In the genomic region with DNA sequence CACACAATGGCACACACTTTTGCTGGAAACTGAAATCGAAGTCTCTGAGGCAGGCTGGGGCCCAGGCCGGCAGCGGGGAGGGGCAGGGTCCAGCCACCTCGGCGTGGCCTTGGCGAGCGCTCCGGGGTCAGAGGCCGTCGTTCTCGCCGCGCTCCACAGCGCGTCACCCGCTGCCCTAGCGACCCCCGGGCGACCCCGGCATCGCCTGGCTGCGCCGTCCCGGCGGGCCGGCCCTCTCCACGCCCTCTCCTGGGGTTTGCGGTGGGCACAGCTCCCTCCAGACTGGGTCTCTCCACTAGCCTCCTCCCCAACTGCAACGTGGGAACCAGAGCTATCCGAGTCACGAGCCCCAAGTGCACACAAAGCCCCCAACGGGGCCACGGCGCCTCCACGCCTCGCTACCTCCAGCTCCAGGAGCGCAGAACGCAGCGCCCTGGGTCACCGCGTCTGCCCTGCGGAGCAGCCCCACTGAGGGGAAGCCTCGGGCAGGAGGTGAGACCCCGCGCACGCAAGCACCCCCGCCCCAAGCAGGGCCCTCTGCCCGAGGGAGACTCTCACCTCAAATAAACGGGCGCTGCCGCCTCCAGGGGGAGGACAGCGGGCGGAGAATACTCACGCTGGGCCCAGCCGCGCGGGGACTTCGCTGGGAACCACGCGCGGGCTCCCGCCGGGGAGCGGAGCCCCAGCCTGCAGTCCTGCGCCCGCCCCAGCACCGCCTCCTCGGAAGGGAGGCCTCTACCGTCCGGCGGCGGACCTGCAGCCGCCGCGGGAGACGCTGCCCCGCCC, we compare ENCODE assay signal across 1 cellular context.
TF ChIP-seq lines count a peak whose summit lies in the region.

No MANE protein-coding gene starts in this region.

TF ChIP-seq in HepG2, 621 proteins besides CTCF, POLR2A, EP300 and RAD21 (continued from another document and continues in another):
- TF ChIP-seq, protein P1, sequence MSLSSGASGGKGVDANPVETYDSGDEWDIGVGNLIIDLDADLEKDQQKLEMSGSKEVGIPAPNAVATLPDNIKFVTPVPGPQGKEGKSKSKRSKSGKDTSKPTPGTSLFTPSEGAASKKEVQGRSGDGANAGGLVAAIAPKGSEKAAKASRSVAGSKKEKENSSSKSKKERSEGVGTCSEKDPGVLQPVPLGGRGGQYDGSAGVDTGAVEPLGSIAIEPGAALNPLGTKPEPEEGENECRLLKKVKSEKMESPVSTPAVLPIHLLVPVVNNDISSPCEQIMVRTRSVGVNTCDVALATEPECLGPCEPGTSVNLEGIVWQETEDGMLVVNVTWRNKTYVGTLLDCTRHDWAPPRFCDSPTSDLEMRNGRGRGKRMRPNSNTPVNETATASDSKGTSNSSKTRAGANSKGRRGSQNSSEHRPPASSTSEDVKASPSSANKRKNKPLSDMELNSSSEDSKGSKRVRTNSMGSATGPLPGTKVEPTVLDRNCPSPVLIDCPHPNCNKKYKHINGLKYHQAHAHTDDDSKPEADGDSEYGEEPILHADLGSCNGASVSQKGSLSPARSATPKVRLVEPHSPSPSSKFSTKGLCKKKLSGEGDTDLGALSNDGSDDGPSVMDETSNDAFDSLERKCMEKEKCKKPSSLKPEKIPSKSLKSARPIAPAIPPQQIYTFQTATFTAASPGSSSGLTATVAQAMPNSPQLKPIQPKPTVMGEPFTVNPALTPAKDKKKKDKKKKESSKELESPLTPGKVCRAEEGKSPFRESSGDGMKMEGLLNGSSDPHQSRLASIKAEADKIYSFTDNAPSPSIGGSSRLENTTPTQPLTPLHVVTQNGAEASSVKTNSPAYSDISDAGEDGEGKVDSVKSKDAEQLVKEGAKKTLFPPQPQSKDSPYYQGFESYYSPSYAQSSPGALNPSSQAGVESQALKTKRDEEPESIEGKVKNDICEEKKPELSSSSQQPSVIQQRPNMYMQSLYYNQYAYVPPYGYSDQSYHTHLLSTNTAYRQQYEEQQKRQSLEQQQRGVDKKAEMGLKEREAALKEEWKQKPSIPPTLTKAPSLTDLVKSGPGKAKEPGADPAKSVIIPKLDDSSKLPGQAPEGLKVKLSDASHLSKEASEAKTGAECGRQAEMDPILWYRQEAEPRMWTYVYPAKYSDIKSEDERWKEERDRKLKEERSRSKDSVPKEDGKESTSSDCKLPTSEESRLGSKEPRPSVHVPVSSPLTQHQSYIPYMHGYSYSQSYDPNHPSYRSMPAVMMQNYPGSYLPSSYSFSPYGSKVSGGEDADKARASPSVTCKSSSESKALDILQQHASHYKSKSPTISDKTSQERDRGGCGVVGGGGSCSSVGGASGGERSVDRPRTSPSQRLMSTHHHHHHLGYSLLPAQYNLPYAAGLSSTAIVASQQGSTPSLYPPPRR (CRISPR knock-in tag; IDR thresholded peaks at IDR 0.05; ENCODE audit: borderline replicate concordance), result 0 out of 2 replicates have a peak, but pooled peaks have one; percentile 12
- TF ChIP-seq RBFOX2 (IDR thresholded peaks at IDR 0.05; ENCODE audit: low read depth, low read length), result peak; percentile 72
- no peak for TF ChIP-seq ZNF772 (CRISPR knock-in tag; IDR thresholded peaks at IDR 0.05)
- TF ChIP-seq RCOR2 (CRISPR knock-in tag; IDR thresholded peaks at IDR 0.05), result no peak
- TF ChIP-seq, protein P2, sequence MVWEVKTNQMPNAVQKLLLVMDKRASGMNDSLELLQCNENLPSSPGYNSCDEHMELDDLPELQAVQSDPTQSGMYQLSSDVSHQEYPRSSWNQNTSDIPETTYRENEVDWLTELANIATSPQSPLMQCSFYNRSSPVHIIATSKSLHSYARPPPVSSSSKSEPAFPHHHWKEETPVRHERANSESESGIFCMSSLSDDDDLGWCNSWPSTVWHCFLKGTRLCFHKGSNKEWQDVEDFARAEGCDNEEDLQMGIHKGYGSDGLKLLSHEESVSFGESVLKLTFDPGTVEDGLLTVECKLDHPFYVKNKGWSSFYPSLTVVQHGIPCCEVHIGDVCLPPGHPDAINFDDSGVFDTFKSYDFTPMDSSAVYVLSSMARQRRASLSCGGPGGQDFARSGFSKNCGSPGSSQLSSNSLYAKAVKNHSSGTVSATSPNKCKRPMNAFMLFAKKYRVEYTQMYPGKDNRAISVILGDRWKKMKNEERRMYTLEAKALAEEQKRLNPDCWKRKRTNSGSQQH (CRISPR knock-in tag; IDR thresholded peaks at IDR 0.05; ENCODE audit: low read depth), result no peak
- TF ChIP-seq ZSCAN9 (CRISPR knock-in tag; IDR thresholded peaks at IDR 0.05; ENCODE audit: borderline replicate concordance), result no peak
- no peak for TF ChIP-seq ZNF850 (CRISPR knock-in tag; conservative IDR thresholded peaks at IDR 0.05)
- TF ChIP-seq, protein P3, sequence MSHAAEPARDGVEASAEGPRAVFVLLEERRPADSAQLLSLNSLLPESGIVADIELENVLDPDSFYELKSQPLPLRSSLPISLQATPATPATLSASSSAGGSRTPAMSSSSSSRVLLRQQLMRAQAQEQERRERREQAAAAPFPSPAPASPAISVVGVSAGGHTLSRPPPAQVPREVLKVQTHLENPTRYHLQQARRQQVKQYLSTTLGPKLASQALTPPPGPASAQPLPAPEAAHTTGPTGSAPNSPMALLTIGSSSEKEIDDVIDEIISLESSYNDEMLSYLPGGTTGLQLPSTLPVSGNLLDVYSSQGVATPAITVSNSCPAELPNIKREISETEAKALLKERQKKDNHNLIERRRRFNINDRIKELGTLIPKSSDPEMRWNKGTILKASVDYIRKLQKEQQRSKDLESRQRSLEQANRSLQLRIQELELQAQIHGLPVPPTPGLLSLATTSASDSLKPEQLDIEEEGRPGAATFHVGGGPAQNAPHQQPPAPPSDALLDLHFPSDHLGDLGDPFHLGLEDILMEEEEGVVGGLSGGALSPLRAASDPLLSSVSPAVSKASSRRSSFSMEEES (CRISPR knock-in tag; IDR thresholded peaks at IDR 0.05), result no peak
- TF ChIP-seq NR2F1 (CRISPR knock-in tag; IDR thresholded peaks at IDR 0.05), result peak; percentile 6 to 68; a peak in 2 of 4 replicates
- no peak for TF ChIP-seq EHMT2 (IDR thresholded peaks at IDR 0.05; ENCODE audit: borderline replicate concordance, low read depth, low read length)
- TF ChIP-seq, protein P4, sequence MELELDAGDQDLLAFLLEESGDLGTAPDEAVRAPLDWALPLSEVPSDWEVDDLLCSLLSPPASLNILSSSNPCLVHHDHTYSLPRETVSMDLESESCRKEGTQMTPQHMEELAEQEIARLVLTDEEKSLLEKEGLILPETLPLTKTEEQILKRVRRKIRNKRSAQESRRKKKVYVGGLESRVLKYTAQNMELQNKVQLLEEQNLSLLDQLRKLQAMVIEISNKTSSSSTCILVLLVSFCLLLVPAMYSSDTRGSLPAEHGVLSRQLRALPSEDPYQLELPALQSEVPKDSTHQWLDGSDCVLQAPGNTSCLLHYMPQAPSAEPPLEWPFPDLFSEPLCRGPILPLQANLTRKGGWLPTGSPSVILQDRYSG (CRISPR knock-in tag; IDR thresholded peaks at IDR 0.05), result no peak
- TF ChIP-seq, protein P5, sequence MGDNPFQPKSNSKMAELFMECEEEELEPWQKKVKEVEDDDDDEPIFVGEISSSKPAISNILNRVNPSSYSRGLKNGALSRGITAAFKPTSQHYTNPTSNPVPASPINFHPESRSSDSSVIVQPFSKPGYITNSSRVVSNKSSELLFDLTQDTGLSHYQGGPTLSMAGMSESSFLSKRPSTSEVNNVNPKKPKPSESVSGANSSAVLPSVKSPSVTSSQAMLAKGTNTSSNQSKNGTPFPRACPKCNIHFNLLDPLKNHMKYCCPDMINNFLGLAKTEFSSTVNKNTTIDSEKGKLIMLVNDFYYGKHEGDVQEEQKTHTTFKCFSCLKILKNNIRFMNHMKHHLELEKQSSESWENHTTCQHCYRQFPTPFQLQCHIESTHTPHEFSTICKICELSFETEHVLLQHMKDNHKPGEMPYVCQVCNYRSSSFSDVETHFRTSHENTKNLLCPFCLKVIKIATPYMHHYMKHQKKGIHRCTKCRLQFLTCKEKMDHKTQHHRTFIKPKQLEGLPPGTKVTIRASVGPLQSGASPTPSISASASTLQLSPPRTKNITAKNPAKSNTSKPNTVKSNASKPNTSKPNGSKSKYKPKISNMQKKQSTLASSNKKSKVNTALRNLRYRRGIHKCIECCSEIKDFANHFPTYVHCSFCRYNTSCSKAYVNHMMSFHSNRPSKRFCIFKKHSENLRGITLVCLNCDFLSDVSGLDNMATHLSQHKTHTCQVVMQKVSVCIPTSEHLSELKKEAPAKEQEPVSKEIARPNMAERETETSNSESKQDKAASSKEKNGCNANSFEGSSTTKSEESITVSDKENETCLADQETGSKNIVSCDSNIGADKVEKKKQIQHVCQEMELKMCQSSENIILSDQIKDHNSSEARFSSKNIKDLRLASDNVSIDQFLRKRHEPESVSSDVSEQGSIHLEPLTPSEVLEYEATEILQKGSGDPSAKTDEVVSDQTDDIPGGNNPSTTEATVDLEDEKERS (CRISPR knock-in tag; IDR thresholded peaks at IDR 0.05), result 0 out of 2 replicates have a peak, but pooled peaks have one; percentile 23
- no peak for TF ChIP-seq FOXJ3 (CRISPR knock-in tag; IDR thresholded peaks at IDR 0.05; ENCODE audit: borderline replicate concordance)
- 0 out of 2 replicates have a peak, but pooled peaks have one; percentile 54 for TF ChIP-seq ZFAT (CRISPR knock-in tag; conservative IDR thresholded peaks at IDR 0.05)
- no peak for TF ChIP-seq CCDC6 (CRISPR knock-in tag; IDR thresholded peaks at IDR 0.05)
- TF ChIP-seq, protein P6, sequence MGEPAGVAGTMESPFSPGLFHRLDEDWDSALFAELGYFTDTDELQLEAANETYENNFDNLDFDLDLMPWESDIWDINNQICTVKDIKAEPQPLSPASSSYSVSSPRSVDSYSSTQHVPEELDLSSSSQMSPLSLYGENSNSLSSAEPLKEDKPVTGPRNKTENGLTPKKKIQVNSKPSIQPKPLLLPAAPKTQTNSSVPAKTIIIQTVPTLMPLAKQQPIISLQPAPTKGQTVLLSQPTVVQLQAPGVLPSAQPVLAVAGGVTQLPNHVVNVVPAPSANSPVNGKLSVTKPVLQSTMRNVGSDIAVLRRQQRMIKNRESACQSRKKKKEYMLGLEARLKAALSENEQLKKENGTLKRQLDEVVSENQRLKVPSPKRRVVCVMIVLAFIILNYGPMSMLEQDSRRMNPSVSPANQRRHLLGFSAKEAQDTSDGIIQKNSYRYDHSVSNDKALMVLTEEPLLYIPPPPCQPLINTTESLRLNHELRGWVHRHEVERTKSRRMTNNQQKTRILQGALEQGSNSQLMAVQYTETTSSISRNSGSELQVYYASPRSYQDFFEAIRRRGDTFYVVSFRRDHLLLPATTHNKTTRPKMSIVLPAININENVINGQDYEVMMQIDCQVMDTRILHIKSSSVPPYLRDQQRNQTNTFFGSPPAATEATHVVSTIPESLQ (CRISPR knock-in tag; conservative IDR thresholded peaks at IDR 0.05), result no peak
- TF ChIP-seq, protein P7, sequence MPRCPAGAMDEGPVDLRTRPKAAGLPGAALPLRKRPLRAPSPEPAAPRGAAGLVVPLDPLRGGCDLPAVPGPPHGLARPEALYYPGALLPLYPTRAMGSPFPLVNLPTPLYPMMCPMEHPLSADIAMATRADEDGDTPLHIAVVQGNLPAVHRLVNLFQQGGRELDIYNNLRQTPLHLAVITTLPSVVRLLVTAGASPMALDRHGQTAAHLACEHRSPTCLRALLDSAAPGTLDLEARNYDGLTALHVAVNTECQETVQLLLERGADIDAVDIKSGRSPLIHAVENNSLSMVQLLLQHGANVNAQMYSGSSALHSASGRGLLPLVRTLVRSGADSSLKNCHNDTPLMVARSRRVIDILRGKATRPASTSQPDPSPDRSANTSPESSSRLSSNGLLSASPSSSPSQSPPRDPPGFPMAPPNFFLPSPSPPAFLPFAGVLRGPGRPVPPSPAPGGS (CRISPR knock-in tag; IDR thresholded peaks at IDR 0.05), result no peak; the same call in 1 of the 2 replicates
- TF ChIP-seq, protein P8, sequence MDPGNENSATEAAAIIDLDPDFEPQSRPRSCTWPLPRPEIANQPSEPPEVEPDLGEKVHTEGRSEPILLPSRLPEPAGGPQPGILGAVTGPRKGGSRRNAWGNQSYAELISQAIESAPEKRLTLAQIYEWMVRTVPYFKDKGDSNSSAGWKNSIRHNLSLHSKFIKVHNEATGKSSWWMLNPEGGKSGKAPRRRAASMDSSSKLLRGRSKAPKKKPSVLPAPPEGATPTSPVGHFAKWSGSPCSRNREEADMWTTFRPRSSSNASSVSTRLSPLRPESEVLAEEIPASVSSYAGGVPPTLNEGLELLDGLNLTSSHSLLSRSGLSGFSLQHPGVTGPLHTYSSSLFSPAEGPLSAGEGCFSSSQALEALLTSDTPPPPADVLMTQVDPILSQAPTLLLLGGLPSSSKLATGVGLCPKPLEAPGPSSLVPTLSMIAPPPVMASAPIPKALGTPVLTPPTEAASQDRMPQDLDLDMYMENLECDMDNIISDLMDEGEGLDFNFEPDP (CRISPR knock-in tag; conservative IDR thresholded peaks at IDR 0.05), result no peak
- TF ChIP-seq MAZ (IDR thresholded peaks at IDR 0.05; ENCODE audit: borderline replicate concordance, low read depth, low read length), result peak; percentile 76
- TF ChIP-seq MAZ (CRISPR knock-in tag; IDR thresholded peaks at IDR 0.05; ENCODE audit: low read depth), result peak; percentile 85
- TF ChIP-seq CENPX (CRISPR knock-in tag; IDR thresholded peaks at IDR 0.05), result no peak
- TF ChIP-seq, protein P9, sequence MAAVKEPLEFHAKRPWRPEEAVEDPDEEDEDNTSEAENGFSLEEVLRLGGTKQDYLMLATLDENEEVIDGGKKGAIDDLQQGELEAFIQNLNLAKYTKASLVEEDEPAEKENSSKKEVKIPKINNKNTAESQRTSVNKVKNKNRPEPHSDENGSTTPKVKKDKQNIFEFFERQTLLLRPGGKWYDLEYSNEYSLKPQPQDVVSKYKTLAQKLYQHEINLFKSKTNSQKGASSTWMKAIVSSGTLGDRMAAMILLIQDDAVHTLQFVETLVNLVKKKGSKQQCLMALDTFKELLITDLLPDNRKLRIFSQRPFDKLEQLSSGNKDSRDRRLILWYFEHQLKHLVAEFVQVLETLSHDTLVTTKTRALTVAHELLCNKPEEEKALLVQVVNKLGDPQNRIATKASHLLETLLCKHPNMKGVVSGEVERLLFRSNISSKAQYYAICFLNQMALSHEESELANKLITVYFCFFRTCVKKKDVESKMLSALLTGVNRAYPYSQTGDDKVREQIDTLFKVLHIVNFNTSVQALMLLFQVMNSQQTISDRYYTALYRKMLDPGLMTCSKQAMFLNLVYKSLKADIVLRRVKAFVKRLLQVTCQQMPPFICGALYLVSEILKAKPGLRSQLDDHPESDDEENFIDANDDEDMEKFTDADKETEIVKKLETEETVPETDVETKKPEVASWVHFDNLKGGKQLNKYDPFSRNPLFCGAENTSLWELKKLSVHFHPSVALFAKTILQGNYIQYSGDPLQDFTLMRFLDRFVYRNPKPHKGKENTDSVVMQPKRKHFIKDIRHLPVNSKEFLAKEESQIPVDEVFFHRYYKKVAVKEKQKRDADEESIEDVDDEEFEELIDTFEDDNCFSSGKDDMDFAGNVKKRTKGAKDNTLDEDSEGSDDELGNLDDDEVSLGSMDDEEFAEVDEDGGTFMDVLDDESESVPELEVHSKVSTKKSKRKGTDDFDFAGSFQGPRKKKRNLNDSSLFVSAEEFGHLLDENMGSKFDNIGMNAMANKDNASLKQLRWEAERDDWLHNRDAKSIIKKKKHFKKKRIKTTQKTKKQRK (IDR thresholded peaks at IDR 0.05; ENCODE audit: low read length), result no peak
- no peak for TF ChIP-seq NFATC3 (CRISPR knock-in tag; IDR thresholded peaks at IDR 0.05)
- no peak for TF ChIP-seq ZNF567 (CRISPR knock-in tag; IDR thresholded peaks at IDR 0.05; ENCODE audit: borderline replicate concordance)
- peak; percentile 80 for TF ChIP-seq HDAC1 (CRISPR knock-in tag; IDR thresholded peaks at IDR 0.05)
- peak; percentile 59 for TF ChIP-seq POLR2G (IDR thresholded peaks at IDR 0.05; ENCODE audit: low read depth, low read length)
- no peak for TF ChIP-seq SRF (IDR thresholded peaks at IDR 0.05; ENCODE audit: low read depth, low read length)
- 0 out of 2 replicates have a peak, but pooled peaks have one; percentile 46 for TF ChIP-seq KLF13 (CRISPR knock-in tag; IDR thresholded peaks at IDR 0.05)
